In genomic region chr5:112921031-112921832, GRCh38 we compare ENCODE assay signal across 1 cellular context.
TF ChIP-seq lines count a peak whose summit lies in the region.

No MANE protein-coding gene starts in this region.

TF ChIP-seq in HepG2, 621 proteins besides CTCF, POLR2A, EP300 and RAD21 (continued from another document and continues in another):
- TF ChIP-seq, protein P1, sequence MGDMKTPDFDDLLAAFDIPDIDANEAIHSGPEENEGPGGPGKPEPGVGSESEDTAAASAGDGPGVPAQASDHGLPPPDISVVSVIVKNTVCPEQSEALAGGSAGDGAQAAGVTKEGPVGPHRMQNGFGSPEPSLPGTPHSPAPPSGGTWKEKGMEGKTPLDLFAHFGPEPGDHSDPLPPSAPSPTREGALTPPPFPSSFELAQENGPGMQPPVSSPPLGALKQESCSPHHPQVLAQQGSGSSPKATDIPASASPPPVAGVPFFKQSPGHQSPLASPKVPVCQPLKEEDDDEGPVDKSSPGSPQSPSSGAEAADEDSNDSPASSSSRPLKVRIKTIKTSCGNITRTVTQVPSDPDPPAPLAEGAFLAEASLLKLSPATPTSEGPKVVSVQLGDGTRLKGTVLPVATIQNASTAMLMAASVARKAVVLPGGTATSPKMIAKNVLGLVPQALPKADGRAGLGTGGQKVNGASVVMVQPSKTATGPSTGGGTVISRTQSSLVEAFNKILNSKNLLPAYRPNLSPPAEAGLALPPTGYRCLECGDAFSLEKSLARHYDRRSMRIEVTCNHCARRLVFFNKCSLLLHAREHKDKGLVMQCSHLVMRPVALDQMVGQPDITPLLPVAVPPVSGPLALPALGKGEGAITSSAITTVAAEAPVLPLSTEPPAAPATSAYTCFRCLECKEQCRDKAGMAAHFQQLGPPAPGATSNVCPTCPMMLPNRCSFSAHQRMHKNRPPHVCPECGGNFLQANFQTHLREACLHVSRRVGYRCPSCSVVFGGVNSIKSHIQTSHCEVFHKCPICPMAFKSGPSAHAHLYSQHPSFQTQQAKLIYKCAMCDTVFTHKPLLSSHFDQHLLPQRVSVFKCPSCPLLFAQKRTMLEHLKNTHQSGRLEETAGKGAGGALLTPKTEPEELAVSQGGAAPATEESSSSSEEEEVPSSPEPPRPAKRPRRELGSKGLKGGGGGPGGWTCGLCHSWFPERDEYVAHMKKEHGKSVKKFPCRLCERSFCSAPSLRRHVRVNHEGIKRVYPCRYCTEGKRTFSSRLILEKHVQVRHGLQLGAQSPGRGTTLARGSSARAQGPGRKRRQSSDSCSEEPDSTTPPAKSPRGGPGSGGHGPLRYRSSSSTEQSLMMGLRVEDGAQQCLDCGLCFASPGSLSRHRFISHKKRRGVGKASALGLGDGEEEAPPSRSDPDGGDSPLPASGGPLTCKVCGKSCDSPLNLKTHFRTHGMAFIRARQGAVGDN (CRISPR knock-in tag; IDR thresholded peaks at IDR 0.05) = peak; percentile 79
- no peak; the same call in 1 of the 2 replicates for TF ChIP-seq MEIS1 (CRISPR knock-in tag; IDR thresholded peaks at IDR 0.05; ENCODE audit: borderline replicate concordance)
- peak; percentile 59; the same call in 1 of the 2 replicates for TF ChIP-seq ZNF501 (CRISPR knock-in tag; IDR thresholded peaks at IDR 0.05)
- TF ChIP-seq ZFY (CRISPR knock-in tag; IDR thresholded peaks at IDR 0.05) = peak; percentile 88
- TF ChIP-seq CERS6 (CRISPR knock-in tag; IDR thresholded peaks at IDR 0.05) = no peak
- TF ChIP-seq, protein P2, sequence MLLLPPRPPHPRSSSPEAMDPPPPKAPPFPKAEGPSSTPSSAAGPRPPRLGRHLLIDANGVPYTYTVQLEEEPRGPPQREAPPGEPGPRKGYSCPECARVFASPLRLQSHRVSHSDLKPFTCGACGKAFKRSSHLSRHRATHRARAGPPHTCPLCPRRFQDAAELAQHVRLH (CRISPR knock-in tag; IDR thresholded peaks at IDR 0.05; ENCODE audit: borderline replicate concordance, low read depth) = 0 out of 2 replicates have a peak, but pooled peaks have one; percentile 10
- TF ChIP-seq, protein P3, sequence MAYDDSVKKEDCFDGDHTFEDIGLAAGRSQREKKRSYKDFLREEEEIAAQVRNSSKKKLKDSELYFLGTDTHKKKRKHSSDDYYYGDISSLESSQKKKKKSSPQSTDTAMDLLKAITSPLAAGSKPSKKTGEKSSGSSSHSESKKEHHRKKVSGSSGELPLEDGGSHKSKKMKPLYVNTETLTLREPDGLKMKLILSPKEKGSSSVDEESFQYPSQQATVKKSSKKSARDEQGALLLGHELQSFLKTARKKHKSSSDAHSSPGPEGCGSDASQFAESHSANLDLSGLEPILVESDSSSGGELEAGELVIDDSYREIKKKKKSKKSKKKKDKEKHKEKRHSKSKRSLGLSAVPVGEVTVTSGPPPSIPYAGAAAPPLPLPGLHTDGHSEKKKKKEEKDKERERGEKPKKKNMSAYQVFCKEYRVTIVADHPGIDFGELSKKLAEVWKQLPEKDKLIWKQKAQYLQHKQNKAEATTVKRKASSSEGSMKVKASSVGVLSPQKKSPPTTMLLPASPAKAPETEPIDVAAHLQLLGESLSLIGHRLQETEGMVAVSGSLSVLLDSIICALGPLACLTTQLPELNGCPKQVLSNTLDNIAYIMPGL (CRISPR knock-in tag; IDR thresholded peaks at IDR 0.05; ENCODE audit: borderline replicate concordance in 1 of 2, low read depth in 1 of 2) = peak; percentile 71 to 95; a peak in 3 of 4 replicates
- TF ChIP-seq MIXL1 (CRISPR knock-in tag; IDR thresholded peaks at IDR 0.05) = no peak
- TF ChIP-seq, protein P4, sequence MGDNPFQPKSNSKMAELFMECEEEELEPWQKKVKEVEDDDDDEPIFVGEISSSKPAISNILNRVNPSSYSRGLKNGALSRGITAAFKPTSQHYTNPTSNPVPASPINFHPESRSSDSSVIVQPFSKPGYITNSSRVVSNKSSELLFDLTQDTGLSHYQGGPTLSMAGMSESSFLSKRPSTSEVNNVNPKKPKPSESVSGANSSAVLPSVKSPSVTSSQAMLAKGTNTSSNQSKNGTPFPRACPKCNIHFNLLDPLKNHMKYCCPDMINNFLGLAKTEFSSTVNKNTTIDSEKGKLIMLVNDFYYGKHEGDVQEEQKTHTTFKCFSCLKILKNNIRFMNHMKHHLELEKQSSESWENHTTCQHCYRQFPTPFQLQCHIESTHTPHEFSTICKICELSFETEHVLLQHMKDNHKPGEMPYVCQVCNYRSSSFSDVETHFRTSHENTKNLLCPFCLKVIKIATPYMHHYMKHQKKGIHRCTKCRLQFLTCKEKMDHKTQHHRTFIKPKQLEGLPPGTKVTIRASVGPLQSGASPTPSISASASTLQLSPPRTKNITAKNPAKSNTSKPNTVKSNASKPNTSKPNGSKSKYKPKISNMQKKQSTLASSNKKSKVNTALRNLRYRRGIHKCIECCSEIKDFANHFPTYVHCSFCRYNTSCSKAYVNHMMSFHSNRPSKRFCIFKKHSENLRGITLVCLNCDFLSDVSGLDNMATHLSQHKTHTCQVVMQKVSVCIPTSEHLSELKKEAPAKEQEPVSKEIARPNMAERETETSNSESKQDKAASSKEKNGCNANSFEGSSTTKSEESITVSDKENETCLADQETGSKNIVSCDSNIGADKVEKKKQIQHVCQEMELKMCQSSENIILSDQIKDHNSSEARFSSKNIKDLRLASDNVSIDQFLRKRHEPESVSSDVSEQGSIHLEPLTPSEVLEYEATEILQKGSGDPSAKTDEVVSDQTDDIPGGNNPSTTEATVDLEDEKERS (CRISPR knock-in tag; IDR thresholded peaks at IDR 0.05) = peak; percentile 69; the same call in 1 of the 2 replicates
- peak; percentile 61; the same call in 1 of the 2 replicates for TF ChIP-seq REPIN1 (CRISPR knock-in tag; IDR thresholded peaks at IDR 0.05; ENCODE audit: borderline replicate concordance, low read depth)
- TF ChIP-seq, protein P5, sequence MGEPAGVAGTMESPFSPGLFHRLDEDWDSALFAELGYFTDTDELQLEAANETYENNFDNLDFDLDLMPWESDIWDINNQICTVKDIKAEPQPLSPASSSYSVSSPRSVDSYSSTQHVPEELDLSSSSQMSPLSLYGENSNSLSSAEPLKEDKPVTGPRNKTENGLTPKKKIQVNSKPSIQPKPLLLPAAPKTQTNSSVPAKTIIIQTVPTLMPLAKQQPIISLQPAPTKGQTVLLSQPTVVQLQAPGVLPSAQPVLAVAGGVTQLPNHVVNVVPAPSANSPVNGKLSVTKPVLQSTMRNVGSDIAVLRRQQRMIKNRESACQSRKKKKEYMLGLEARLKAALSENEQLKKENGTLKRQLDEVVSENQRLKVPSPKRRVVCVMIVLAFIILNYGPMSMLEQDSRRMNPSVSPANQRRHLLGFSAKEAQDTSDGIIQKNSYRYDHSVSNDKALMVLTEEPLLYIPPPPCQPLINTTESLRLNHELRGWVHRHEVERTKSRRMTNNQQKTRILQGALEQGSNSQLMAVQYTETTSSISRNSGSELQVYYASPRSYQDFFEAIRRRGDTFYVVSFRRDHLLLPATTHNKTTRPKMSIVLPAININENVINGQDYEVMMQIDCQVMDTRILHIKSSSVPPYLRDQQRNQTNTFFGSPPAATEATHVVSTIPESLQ (CRISPR knock-in tag; conservative IDR thresholded peaks at IDR 0.05) = no peak
- 0 out of 2 replicates have a peak, but pooled peaks have one; percentile 11 for TF ChIP-seq MAZ (IDR thresholded peaks at IDR 0.05; ENCODE audit: borderline replicate concordance, low read depth, low read length)
- TF ChIP-seq MAZ (CRISPR knock-in tag; IDR thresholded peaks at IDR 0.05; ENCODE audit: low read depth) = no peak; the same call in 1 of the 2 replicates
- TF ChIP-seq PITX1 (CRISPR knock-in tag; IDR thresholded peaks at IDR 0.05) = peak; percentile 28; the same call in 1 of the 2 replicates
- TF ChIP-seq ZNF143 (CRISPR knock-in tag; IDR thresholded peaks at IDR 0.05) = peak; percentile 74
- no peak for TF ChIP-seq ZNF275 (CRISPR knock-in tag; IDR thresholded peaks at IDR 0.05; ENCODE audit: borderline replicate concordance)
- no peak for TF ChIP-seq ZNF577 (CRISPR knock-in tag; IDR thresholded peaks at IDR 0.05; ENCODE audit: borderline replicate concordance, low read depth)
- peak; percentile 34; the same call in 1 of the 2 replicates for TF ChIP-seq ZNF598 (CRISPR knock-in tag; IDR thresholded peaks at IDR 0.05; ENCODE audit: borderline replicate concordance)
- TF ChIP-seq ZMYM4 (CRISPR knock-in tag; IDR thresholded peaks at IDR 0.05) = peak; percentile 45; the same call in 1 of the 2 replicates
- no peak for TF ChIP-seq SOX13 (IDR thresholded peaks at IDR 0.05)
- TF ChIP-seq SOX13 (CRISPR knock-in tag; conservative IDR thresholded peaks at IDR 0.05 in 1 of 2, IDR thresholded peaks at IDR 0.05 in 1 of 2) = peak in 1 of 2 experiments; percentile 6; a peak in 1 of 4 replicates
- no peak for TF ChIP-seq HOMEZ (CRISPR knock-in tag; IDR thresholded peaks at IDR 0.05; ENCODE audit: low read depth)
- TF ChIP-seq ZFP91 (CRISPR knock-in tag; IDR thresholded peaks at IDR 0.05; ENCODE audit: borderline replicate concordance) = peak; percentile 76; the same call in 1 of the 2 replicates
- TF ChIP-seq DMTF1 (CRISPR knock-in tag; IDR thresholded peaks at IDR 0.05) = no peak
- TF ChIP-seq, protein P6, sequence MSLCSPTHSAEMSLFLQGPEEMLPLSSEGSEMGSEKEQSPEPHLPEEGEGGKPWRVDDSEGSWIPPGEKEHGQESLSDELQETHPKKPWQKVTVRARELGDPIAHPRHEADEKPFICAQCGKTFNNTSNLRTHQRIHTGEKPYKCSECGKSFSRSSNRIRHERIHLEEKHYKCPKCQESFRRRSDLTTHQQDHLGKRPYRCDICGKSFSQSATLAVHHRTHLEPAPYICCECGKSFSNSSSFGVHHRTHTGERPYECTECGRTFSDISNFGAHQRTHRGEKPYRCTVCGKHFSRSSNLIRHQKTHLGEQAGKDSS (CRISPR knock-in tag; IDR thresholded peaks at IDR 0.05; ENCODE audit: borderline replicate concordance, low read depth) = peak; percentile 9; the same call in 1 of the 2 replicates
- 0 out of 2 replicates have a peak, but pooled peaks have one; percentile 20 for TF ChIP-seq NFATC3 (CRISPR knock-in tag; IDR thresholded peaks at IDR 0.05)
- TF ChIP-seq ZNF546 (CRISPR knock-in tag; conservative IDR thresholded peaks at IDR 0.05) = 0 out of 2 replicates have a peak, but pooled peaks have one; percentile 17
- TF ChIP-seq GFI1 (CRISPR knock-in tag; IDR thresholded peaks at IDR 0.05; ENCODE audit: borderline replicate concordance) = peak; percentile 62; the same call in 1 of the 2 replicates
- TF ChIP-seq TP53 (CRISPR knock-in tag; conservative IDR thresholded peaks at IDR 0.05) = 0 out of 2 replicates have a peak, but pooled peaks have one; percentile 18
- TF ChIP-seq NCOA1 (CRISPR knock-in tag; IDR thresholded peaks at IDR 0.05) = 0 out of 2 replicates have a peak, but pooled peaks have one; percentile 40
- no peak for TF ChIP-seq CBX5 (CRISPR knock-in tag; IDR thresholded peaks at IDR 0.05; ENCODE audit: borderline replicate concordance)
- peak; percentile 15; the same call in 1 of the 2 replicates for TF ChIP-seq ZBTB20 (CRISPR knock-in tag; IDR thresholded peaks at IDR 0.05; ENCODE audit: borderline replicate concordance, low read depth)
- 0 out of 2 replicates have a peak, but pooled peaks have one; percentile 63 for TF ChIP-seq ZNF552 (CRISPR knock-in tag; IDR thresholded peaks at IDR 0.05; ENCODE audit: borderline replicate concordance)
- TF ChIP-seq ZNF263 (CRISPR knock-in tag; IDR thresholded peaks at IDR 0.05) = no peak; the same call in 1 of the 2 replicates
- 0 out of 2 replicates have a peak, but pooled peaks have one; percentile 24 for TF ChIP-seq MED13 (CRISPR knock-in tag; IDR thresholded peaks at IDR 0.05)
